In genomic region chr11:64245797-64246623, GRCh38 we compare ENCODE assay signal across 8 cellular contexts. TPM values are rescaled to one million over a fixed set of nuclear protein-coding genes. Genes with fewer than 3 reads are reported as not detected.
DNase-seq lines count a peak whose midpoint lies in the region; ATAC-seq and TF ChIP-seq lines count a peak whose summit lies in the region.

No MANE protein-coding gene starts in this region.

- H3K4me1 ChIP-seq in HUES64 (ENCODE audit: insufficient read depth, low read length), result peaks cover 37% of the 10 kb centered on the region

- ATAC-seq in GM18867 (IDR thresholded peaks at IDR 0.05; ENCODE audit: unreplicated experiment) (no peak), GM21423 (IDR thresholded peaks at IDR 0.05; ENCODE audit: unreplicated experiment) (no peak)

- peak; percentile 88 for DNase-seq in CD14-positive monocyte (ENCODE audit: low spot score)
- DNase-seq in T-helper 2 cell, result peak in 4 of 5 experiments; percentile 36 to 78 (median 60)
- peak; percentile 94 for DNase-seq in astrocyte of the hippocampus (ENCODE audit: low read depth, low spot score)
- peak; percentile 23 for DNase-seq in iPS-NIHi7 (ENCODE audit: extremely low spot score)
- peak; percentile 80 for DNase-seq in stimulated activated CD4-positive, alpha-beta T cell treated with anti-CD3 and anti-CD28 coated beads, Interleukin-12 subunit alpha, Interleukin-12 subunit beta, amount 100 ng/mL, for 4 hours

- peak overlapping the region in 6 of 7 donors; percentile 78 to 88 (median 84) for H3K27ac Mint-ChIP-seq in CD14-positive monocyte

- peak overlapping the region; percentile 88 for H3K9ac ChIP-seq in HUES64 (ENCODE audit: low read depth, low read length)

- H3K27me3 ChIP-seq in HUES64 (ENCODE audit: insufficient read depth, low read length), result no peaks in the 10 kb centered on the region

- peak overlapping the region; percentile 93 for H3K4me3 ChIP-seq in HUES64 (ENCODE audit: low read length)

- H3K27ac ChIP-seq in HUES64 (ENCODE audit: low read depth, low read length), result peak overlapping the region; percentile 84

- intact Hi-C loops in CD14-positive monocyte (cut with micrococcal nuclease), result no loop called here

- peaks cover 13 to 14% of the 10 kb centered on the region in 2 donors for H3K36me3 Mint-ChIP-seq in CD14-positive monocyte

- no peak for TF ChIP-seq CTCF in CD14-positive monocyte (IDR thresholded peaks at IDR 0.05)

- H3K4me1 Mint-ChIP-seq in CD14-positive monocyte, result peaks cover 46% of the 10 kb centered on the region

- peaks cover 19% of the 10 kb centered on the region for H3K36me3 ChIP-seq in HUES64 (ENCODE audit: insufficient read depth, low read length)

- H3K27me3 Mint-ChIP-seq in CD14-positive monocyte (ENCODE audit: low read depth in 3 of 3), result peaks cover 3 to 10% (median 7%) of the 10 kb centered on the region in 3 donors

- WGBS in HUES64, result under 1% methylated on average over 47 of the region's 47 CpGs

- peak overlapping the region; percentile 85 to 89 for H3K4me3 Mint-ChIP-seq in CD14-positive monocyte

- no peaks in the 10 kb centered on the region for H3K9me3 Mint-ChIP-seq in CD14-positive monocyte

- H3K9me3 ChIP-seq in HUES64 (ENCODE audit: insufficient read depth, low read depth, low read length), result no peaks in the 10 kb centered on the region

RNA-seq across cellular contexts. Expression of gene PPP1R14B, which starts 0.7 kb away (rescaled TPM):
- polyA plus RNA-seq in CD14-positive monocyte, result 10 to 100 TPM; 11.7 to 34.2 TPM
- polyA plus RNA-seq in HUES64 (2013, experiment 1 of 2), result 353 TPM
- 328 TPM for polyA plus RNA-seq in HUES64 (2013, experiment 2 of 2)

RNA-seq across cellular contexts. Expression of gene FKBP2, which starts 5.1 kb away (rescaled TPM):
- polyA plus RNA-seq in CD14-positive monocyte, result 10 to 100 TPM; 71.1 to 80.7 TPM
- polyA plus RNA-seq in HUES64 (2013, experiment 1 of 2), result 59.7 TPM
- 70.2 TPM for polyA plus RNA-seq in HUES64 (2013, experiment 2 of 2)

RNA-seq across cellular contexts. Expression of gene PLCB3, which starts 5.3 kb away (rescaled TPM):
- polyA plus RNA-seq in CD14-positive monocyte, result 1 to 10 TPM; 1.1 to 1.4 TPM
- polyA plus RNA-seq in HUES64 (2013, experiment 1 of 2), result 44.7 TPM
- 41.8 TPM for polyA plus RNA-seq in HUES64 (2013, experiment 2 of 2)

RNA-seq across cellular contexts. Expression of gene VEGFB, which starts 11.6 kb away (rescaled TPM):
- under 1 TPM in 1 of 2 donors, not detected in 1; 0.40 TPM for polyA plus RNA-seq in CD14-positive monocyte
- 27.9 TPM for polyA plus RNA-seq in HUES64 (2013, experiment 1 of 2)
- 35.6 TPM for polyA plus RNA-seq in HUES64 (2013, experiment 2 of 2)

RNA-seq across cellular contexts. Expression of gene DNAJC4, which starts 15.7 kb away (rescaled TPM):
- 10 to 100 TPM; 25.5 to 32.5 TPM for polyA plus RNA-seq in CD14-positive monocyte
- 14.8 TPM for polyA plus RNA-seq in HUES64 (2013, experiment 1 of 2)
- polyA plus RNA-seq in HUES64 (2013, experiment 2 of 2), result 23.0 TPM

Comparison
In these comparisons a context has a peak if more than half of its experiments do, and no peak if none do; other contexts are left out.
1. DNase-seq: peak in every context shown above with its lines; median percentile 94 in astrocyte of the hippocampus; 88 in CD14-positive monocyte; 80 in stimulated activated CD4-positive, alpha-beta T cell treated with anti-CD3 and anti-CD28 coated beads, Interleukin-12 subunit alpha, Interleukin-12 subunit beta, amount 100 ng/mL, for 4 hours; 60 in T-helper 2 cell; 23 in iPS-NIHi7.